16 cellular contexts compared by ENCODE assay signal in genomic region chr5:133895979-133896378, GRCh38.
A peak's percentile ranks its signal among the peaks of the same experiment; 100 is the strongest.
DNase-seq lines count a peak whose midpoint lies in the region; ATAC-seq and TF ChIP-seq lines count a peak whose summit lies in the region.
"Had no signal": no experiment of that assay in that cellular context is flagged by ENCODE, and none has a peak within 500 bp of the region (broad histone marks: within the 10 kb centered on the region; RNA-seq: fewer than 3 reads in every experiment).

No MANE protein-coding gene starts in this region.

- H3K9me3 Mint-ChIP-seq in MCF 10A (ENCODE audit: unreplicated experiment): no peaks in the 10 kb centered on the region
- H3K9me3 Mint-ChIP-seq in stimulated activated effector memory CD8-positive, alpha-beta T cell treated with anti-CD3 and anti-CD28 coated beads, Interleukin-12 subunit alpha, Interleukin-12 subunit beta, amount 100 ng/mL, for 72 hours: no peaks in the 10 kb centered on the region

- H3K27ac ChIP-seq in breast epithelium (no peak overlapping the region), hepatocyte (no peak overlapping the region)

- H3K27me3 Mint-ChIP-seq in MCF 10A (ENCODE audit: insufficient read depth, unreplicated experiment): no peaks in the 10 kb centered on the region

- H3K79me2 ChIP-seq in hepatocyte: no peaks in the 10 kb centered on the region

- H2AFZ ChIP-seq in hepatocyte: no peak overlapping the region

- POLR2A ChIA-PET in MCF 10A (lab: Yijun Ruan, JAX): interaction anchor here (0.6 kb wide), 1 partner anchor 933 kb away, joined by 3 read pairs; no protein-coding TSS in a partner anchor

- no peak overlapping the region for H3K27ac Mint-ChIP-seq in MCF 10A (ENCODE audit: low read depth, unreplicated experiment)
- H3K27ac Mint-ChIP-seq in stimulated activated effector memory CD8-positive, alpha-beta T cell treated with anti-CD3 and anti-CD28 coated beads, Interleukin-12 subunit alpha, Interleukin-12 subunit beta, amount 100 ng/mL, for 72 hours: no peak overlapping the region

- TF ChIP-seq CTCF in MCF 10A (IDR thresholded peaks at IDR 0.05; ENCODE audit: unreplicated experiment): no peak
- TF ChIP-seq CTCF in breast epithelium (IDR thresholded peaks at IDR 0.05): no peak
- TF ChIP-seq CTCF in hepatocyte (IDR thresholded peaks at IDR 0.05; ENCODE audit: poor library complexity): no peak

- no peaks in the 10 kb centered on the region for H3K36me3 Mint-ChIP-seq in MCF 10A (ENCODE audit: insufficient read depth, unreplicated experiment)
- H3K36me3 Mint-ChIP-seq in stimulated activated effector memory CD8-positive, alpha-beta T cell treated with anti-CD3 and anti-CD28 coated beads, Interleukin-12 subunit alpha, Interleukin-12 subunit beta, amount 100 ng/mL, for 72 hours: no peaks in the 10 kb centered on the region

- intact Hi-C loops in MCF 10A (cut with micrococcal nuclease) (no loop called here), breast epithelium (cut with DNase I; ENCODE audit: low total_unique reads) (loop anchor here (5.0 kb wide), 1 partner anchor 1169 kb away; no protein-coding TSS in a partner anchor)

- H3K4me1 Mint-ChIP-seq in MCF 10A (ENCODE audit: insufficient read depth, unreplicated experiment): peaks cover 6% of the 10 kb centered on the region
- H3K4me1 Mint-ChIP-seq in stimulated activated effector memory CD8-positive, alpha-beta T cell treated with anti-CD3 and anti-CD28 coated beads, Interleukin-12 subunit alpha, Interleukin-12 subunit beta, amount 100 ng/mL, for 72 hours: peaks cover 10% of the 10 kb centered on the region

- no peak overlapping the region for H3K4me2 ChIP-seq in hepatocyte

- H3K4me3 Mint-ChIP-seq in MCF 10A (ENCODE audit: unreplicated experiment): no peak overlapping the region
- no peak overlapping the region for H3K4me3 Mint-ChIP-seq in stimulated activated effector memory CD8-positive, alpha-beta T cell treated with anti-CD3 and anti-CD28 coated beads, Interleukin-12 subunit alpha, Interleukin-12 subunit beta, amount 100 ng/mL, for 72 hours

- no peaks in the 10 kb centered on the region for H3K9me2 ChIP-seq in hepatocyte (replicated peaks; ENCODE audit: insufficient read depth)

- no peaks in the 10 kb centered on the region for H4K20me1 ChIP-seq in hepatocyte (ENCODE audit: insufficient read depth, poor library complexity, severe bottlenecking)

- H3K36me3 ChIP-seq in breast epithelium (no peaks in the 10 kb centered on the region), hepatocyte (replicated peaks; ENCODE audit: insufficient read depth, low read depth) (no peaks in the 10 kb centered on the region)

- no peak for TF ChIP-seq POLR2A in breast epithelium (IDR thresholded peaks at IDR 0.05)

- CTCF ChIA-PET in MCF 10A (lab: Yijun Ruan, JAX): interaction anchor here (0.6 to 1.0 kb wide), 2 partner anchors 27 to 144 kb away, joined by 3 read pairs; no protein-coding TSS in a partner anchor

- BruUV-seq in MCF 10A (replicated peaks; lab: Mats Ljungman, UMichigan): no TSS peak

- DNase-seq in MCF 10A (ENCODE audit: unreplicated experiment): peak; percentile 25
- no peak for DNase-seq in breast epithelium (ENCODE audit: low spot score in 2 of 2)
- peak; percentile 84 for DNase-seq in RPMI8226
- peak; percentile 34 for DNase-seq in hepatocyte (ENCODE audit: low spot score)
- no peak for DNase-seq in pons (ENCODE audit: low spot score)
- DNase-seq in stimulated activated effector memory CD8-positive, alpha-beta T cell treated with anti-CD3 and anti-CD28 coated beads, Interleukin-12 subunit alpha, Interleukin-12 subunit beta, amount 100 ng/mL, for 72 hours (ENCODE audit: low spot score in 2 of 2): no peak
- DNase-seq: C1 segment of cervical spinal cord; DMS79 treated with DMSO at 0.1 percent for 48 hours; GOT3; NCI-H1105 treated with DMSO at 0.1 percent for 48 hours; NCI-H187; NCI-H526 treated with DMSO at 0.1 percent for 48 hours; NK-92 treated with Interleukin-12 subunit alpha and Interleukin-12 subunit beta, amount 100 ng/mL, for 24 hours; OCI-M1 had no signal

- 95% methylated on average over 1 of the region's 1 CpG for WGBS in hepatocyte (ENCODE audit: low lambda C conversion rate, missing lambda C conversion rate)

- H3K9me3 ChIP-seq in breast epithelium (no peaks in the 10 kb centered on the region), hepatocyte (ENCODE audit: low read depth) (no peaks in the 10 kb centered on the region)

- ATAC-seq in stimulated activated effector memory CD8-positive, alpha-beta T cell treated with anti-CD3 and anti-CD28 coated beads, Interleukin-12 subunit alpha, Interleukin-12 subunit beta, amount 100 ng/mL, for 72 hours: no peak
- no peak for ATAC-seq in HG02623 (IDR thresholded peaks at IDR 0.05; ENCODE audit: unreplicated experiment)
- ATAC-seq in GM18861 (IDR thresholded peaks at IDR 0.05; ENCODE audit: unreplicated experiment): no peak

- H3K4me1 ChIP-seq in breast epithelium (no peaks in the 10 kb centered on the region), hepatocyte (ENCODE audit: insufficient read depth) (no peaks in the 10 kb centered on the region)

- H3K4me3 ChIP-seq in breast epithelium (no peak overlapping the region), hepatocyte (no peak overlapping the region)

- no peaks in the 10 kb centered on the region for H3K27me3 ChIP-seq in breast epithelium
- H3K27me3 ChIP-seq in hepatocyte: no peaks in the 10 kb centered on the region

Comparison
In these comparisons a context has a peak if more than half of its experiments do, and no peak if none do; other contexts are left out.
1. DNase-seq: peak in MCF 10A (single experiment), RPMI8226 (single experiment) and hepatocyte (single experiment); none in breast epithelium (0 of 2), pons (single experiment) and stimulated activated effector memory CD8-positive, alpha-beta T cell treated with anti-CD3 and anti-CD28 coated beads, Interleukin-12 subunit alpha, Interleukin-12 subunit beta, amount 100 ng/mL, for 72 hours (0 of 2).